Comparison of ENCODE assay signal across 8 cellular contexts in genomic region chr15:78149068-78149804, GRCh38. TPM values are rescaled to one million over a fixed set of nuclear protein-coding genes. Genes with fewer than 3 reads are reported as not detected.
DNase-seq lines count a peak whose midpoint lies in the region; ATAC-seq and TF ChIP-seq lines count a peak whose summit lies in the region.

Gene IDH3A, plus strand, starts transcription at chr15:78149362. Its CDS starts 42 bp downstream, at chr15:78149404.

- H3K27me3 ChIP-seq in left lung: no peaks in the 10 kb centered on the region

- H3K4me3 ChIP-seq in left lung: peak within 1 kb of the TSS; percentile 86 to 92

- no peaks in the 10 kb centered on the region for H3K9me3 ChIP-seq in left lung

- H3K9me3 Mint-ChIP-seq in CD14-positive monocyte: no peaks in the 10 kb centered on the region

- H3K27ac Mint-ChIP-seq in CD14-positive monocyte: peak within 1 kb of the TSS; percentile 90 to 97 (median 92)

- ATAC-seq in GM19395 (IDR thresholded peaks at IDR 0.05; ENCODE audit: unreplicated experiment): peak; percentile 83
- peak; percentile 38 for ATAC-seq in HG03558 (IDR thresholded peaks at IDR 0.05; ENCODE audit: extremely low read depth, unreplicated experiment)
- peak; percentile 99 for ATAC-seq in left lung

- H3K36me3 ChIP-seq in left lung: no peaks in the 10 kb centered on the region

- peak; percentile 99 for DNase-seq in CD14-positive monocyte (ENCODE audit: low spot score)
- peak; percentile 73 for DNase-seq in NCI-H748 treated with DMSO at 0.1 percent for 48 hours (lab: John Stamatoyannopoulos, UW)
- peak; percentile 99 for DNase-seq in activated CD4-positive, alpha-beta T cell treated with anti-CD3 and anti-CD28 coated beads, Interleukin-2, amount 50 U/mL, for 24 hours (ENCODE audit: low read depth in 1 of 2, low spot score in 1 of 2)
- DNase-seq in dedifferentiated amniotic fluid mesenchymal stem cell (ENCODE audit: extremely low spot score): peak; percentile 97
- DNase-seq in left lung: peak; percentile 100
- peak; percentile 100 for DNase-seq in stimulated activated CD4-positive, alpha-beta T cell treated with anti-CD3 and anti-CD28 coated beads, Interleukin-2, amount 100 ng/mL, for 4 hours (ENCODE audit: low read depth)

- peaks cover 4 to 13% of the 10 kb centered on the region in 2 donors for H3K36me3 Mint-ChIP-seq in CD14-positive monocyte

- TF ChIP-seq CTCF in CD14-positive monocyte (IDR thresholded peaks at IDR 0.05): no peak
- TF ChIP-seq CTCF in left lung (IDR thresholded peaks at IDR 0.05): no peak

- H3K27me3 Mint-ChIP-seq in CD14-positive monocyte (ENCODE audit: low read depth in 3 of 3): peaks cover 0 to 5% (median 2%) of the 10 kb centered on the region in 3 donors

- peaks cover 12 to 30% of the 10 kb centered on the region in 2 donors for H3K4me1 ChIP-seq in left lung

- intact Hi-C loops in CD14-positive monocyte (cut with micrococcal nuclease): loop anchor here in 1 of 2 donors (5.0 kb wide), 1 partner anchor 288 kb away; the partner anchor contains the start of gene IREB2
- intact Hi-C loops in left lung (cut with DNase I): no loop called here

- H3K4me3 Mint-ChIP-seq in CD14-positive monocyte: peak within 1 kb of the TSS; percentile 83 to 96

- H3K4me1 Mint-ChIP-seq in CD14-positive monocyte: peaks cover 37% of the 10 kb centered on the region

- H3K27ac ChIP-seq in left lung: peak within 1 kb of the TSS; percentile 81 to 82

RNA-seq across cellular contexts. Expression of gene IDH3A, which starts in this region (rescaled TPM):
- polyA plus RNA-seq in CD14-positive monocyte: 10 to 100 TPM; 74.0 to 85.0 TPM
- total RNA-seq in left lung: 10 to 100 TPM; 60.3 to 81.1 TPM

Comparison
In these comparisons a context has a peak if more than half of its experiments do, and no peak if none do; other contexts are left out.
1. Peak in every context shown above with its lines: DNase-seq, ATAC-seq, H3K4me3 ChIP-seq and H3K27ac ChIP-seq.
2. ATAC-seq: peak in every context shown above with its lines; median percentile 99 in left lung; 83 in GM19395; 38 in HG03558.